In genomic region chr6:164507197-164507957, GRCh38 we compare ENCODE assay signal across 14 cellular contexts.
DNase-seq lines count a peak whose midpoint lies in the region; ATAC-seq lines count a peak whose summit lies in the region.
"Had no signal": no experiment of that assay in that cellular context is flagged by ENCODE, and none has a peak within 500 bp of the region (broad histone marks: within the 10 kb centered on the region; RNA-seq: fewer than 3 reads in every experiment).

No MANE protein-coding gene starts in this region.

- H3K27ac Mint-ChIP-seq in activated T-helper 1 cell treated with anti-CD3 and anti-CD28 coated beads, Interleukin-12 subunit alpha, Interleukin-12 subunit beta, Interleukin-2, Interleukin-4 antibody, amounts not matched to agents 30 ng/mL and 10 ng/mL and 1 ng/mL, durations not matched to agents 14 hours and 24 hours and 36 hours, result no peak overlapping the region
- H3K27ac Mint-ChIP-seq: B cell had no signal

- H3K4me3 Mint-ChIP-seq in activated T-helper 1 cell treated with anti-CD3 and anti-CD28 coated beads, Interleukin-12 subunit alpha, Interleukin-12 subunit beta, Interleukin-2, Interleukin-4 antibody, amounts not matched to agents 30 ng/mL and 10 ng/mL and 1 ng/mL, durations not matched to agents 14 hours and 24 hours and 36 hours, result no peak overlapping the region
- H3K4me3 Mint-ChIP-seq: B cell; central memory CD8-positive, alpha-beta T cell had no signal

- no peaks in the 10 kb centered on the region for H3K36me3 Mint-ChIP-seq in activated T-helper 1 cell treated with anti-CD3 and anti-CD28 coated beads, Interleukin-12 subunit alpha, Interleukin-12 subunit beta, Interleukin-2, Interleukin-4 antibody, amounts not matched to agents 30 ng/mL and 10 ng/mL and 1 ng/mL, durations not matched to agents 14 hours and 24 hours and 36 hours (ENCODE audit: low read depth)

- H3K4me1 Mint-ChIP-seq in activated T-helper 1 cell treated with anti-CD3 and anti-CD28 coated beads, Interleukin-12 subunit alpha, Interleukin-12 subunit beta, Interleukin-2, Interleukin-4 antibody, amounts not matched to agents 30 ng/mL and 10 ng/mL and 1 ng/mL, durations not matched to agents 14 hours and 24 hours and 36 hours (ENCODE audit: low read depth), result no peaks in the 10 kb centered on the region
- H3K4me1 Mint-ChIP-seq: B cell; central memory CD8-positive, alpha-beta T cell had no signal

- peaks cover 8% of the 10 kb centered on the region for H3K9me3 Mint-ChIP-seq in activated T-helper 1 cell treated with anti-CD3 and anti-CD28 coated beads, Interleukin-12 subunit alpha, Interleukin-12 subunit beta, Interleukin-2, Interleukin-4 antibody, amounts not matched to agents 30 ng/mL and 10 ng/mL and 1 ng/mL, durations not matched to agents 14 hours and 24 hours and 36 hours

- ATAC-seq in GM18517 (IDR thresholded peaks at IDR 0.05; ENCODE audit: unreplicated experiment) (peak; percentile 52), GM21786 (IDR thresholded peaks at IDR 0.05; ENCODE audit: unreplicated experiment) (peak; percentile 86), HG03575 (IDR thresholded peaks at IDR 0.05; ENCODE audit: extremely low read depth, insufficient number of reproducible peaks, low FRiP score, unreplicated experiment) (peak; percentile 65)
- ATAC-seq: lower lobe of right lung, right lobe of liver had no signal

- DNase-seq in glomerular visceral epithelial cell (ENCODE audit: extremely low spot score), result peak; percentile 7
- DNase-seq in 8988T, result no peak
- DNase-seq in NCI-H345 treated with DMSO at 0.1 percent for 48 hours (lab: John Stamatoyannopoulos, UW; ENCODE audit: unreplicated experiment), result no peak
- no peak for DNase-seq in CD1c-positive myeloid dendritic cell (ENCODE audit: extremely low spot score)
- DNase-seq in activated T-helper 1 cell treated with anti-CD3 and anti-CD28 coated beads, Interleukin-12 subunit alpha, Interleukin-12 subunit beta, Interleukin-2, Interleukin-4 antibody, amounts not matched to agents 30 ng/mL and 10 ng/mL and 1 ng/mL, durations not matched to agents 14 hours and 24 hours and 36 hours (ENCODE audit: low spot score), result no peak
- DNase-seq: GF-D8, GOT3, lower lobe of right lung, right lobe of liver had no signal

- H3K27me3 Mint-ChIP-seq in activated T-helper 1 cell treated with anti-CD3 and anti-CD28 coated beads, Interleukin-12 subunit alpha, Interleukin-12 subunit beta, Interleukin-2, Interleukin-4 antibody, amounts not matched to agents 30 ng/mL and 10 ng/mL and 1 ng/mL, durations not matched to agents 14 hours and 24 hours and 36 hours (ENCODE audit: insufficient read depth), result no peaks in the 10 kb centered on the region
- H3K27me3 Mint-ChIP-seq: B cell; central memory CD8-positive, alpha-beta T cell had no signal

- intact Hi-C loops in activated T-helper 1 cell treated with anti-CD3 and anti-CD28 coated beads, Interleukin-12 subunit alpha, Interleukin-12 subunit beta, Interleukin-2, Interleukin-4 antibody, amounts not matched to agents 30 ng/mL and 10 ng/mL and 1 ng/mL, durations not matched to agents 14 hours and 24 hours and 36 hours (cut with micrococcal nuclease), result no loop called here
